Comparison of ENCODE assay signal across 8 cellular contexts in genomic region chr7:55572378-55573233, GRCh38. TPM values are rescaled to one million over a fixed set of nuclear protein-coding genes. Genes with fewer than 3 reads are reported as not detected.
A peak's percentile ranks its signal among the peaks of the same experiment; 100 is the strongest.
DNase-seq lines count a peak whose midpoint lies in the region; ATAC-seq lines count a peak whose summit lies in the region.

A gene with protein sequence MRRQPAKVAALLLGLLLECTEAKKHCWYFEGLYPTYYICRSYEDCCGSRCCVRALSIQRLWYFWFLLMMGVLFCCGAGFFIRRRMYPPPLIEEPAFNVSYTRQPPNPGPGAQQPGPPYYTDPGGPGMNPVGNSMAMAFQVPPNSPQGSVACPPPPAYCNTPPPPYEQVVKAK (minus strand): TSS chr7:55572502. CDS start chr7:55572324, 178 bp downstream.

- peak; percentile 62 to 63 for ATAC-seq in CD4-positive, CD25-positive, alpha-beta regulatory T cell (ENCODE audit: low read depth in 2 of 2)
- ATAC-seq in GM19395 (IDR thresholded peaks at IDR 0.05; ENCODE audit: unreplicated experiment) = peak; percentile 38
- ATAC-seq in HG03469 (IDR thresholded peaks at IDR 0.05; ENCODE audit: unreplicated experiment) = peak; percentile 26
- peak; percentile 82 for ATAC-seq in stimulated activated memory B cell treated with anti-CD40 and anti-IgM and Interleukin-4, amounts not matched to agents 10 μg/mL and 1 μg/mL and 100 μg/mL, for 72 hours

- peak within 1 kb of the TSS; percentile 79 for H3K27ac ChIP-seq in CD4-positive, CD25-positive, alpha-beta regulatory T cell (ENCODE audit: insufficient read depth, low read length, poor library complexity, severe bottlenecking)
- H3K27ac ChIP-seq in epithelial cell of prostate = peak within 1 kb of the TSS; percentile 90

- H3K36me3 ChIP-seq in CD4-positive, CD25-positive, alpha-beta regulatory T cell (ENCODE audit: control insufficient read depth, insufficient read depth, low read length) = no peaks in the 10 kb centered on the region

- H3K9me3 Mint-ChIP-seq in CD4-positive, CD25-positive, alpha-beta regulatory T cell = peaks cover 0 to 3% (median 0%) of the 10 kb centered on the region in 7 donors
- H3K9me3 Mint-ChIP-seq in stimulated activated memory B cell treated with anti-CD40 and anti-IgM and Interleukin-4, amounts not matched to agents 10 μg/mL and 1 μg/mL and 100 μg/mL, for 72 hours = no peaks in the 10 kb centered on the region

- H3K4me1 Mint-ChIP-seq in CD4-positive, CD25-positive, alpha-beta regulatory T cell = peaks cover 9 to 64% (median 48%) of the 10 kb centered on the region in 4 donors
- H3K4me1 Mint-ChIP-seq in stimulated activated memory B cell treated with anti-CD40 and anti-IgM and Interleukin-4, amounts not matched to agents 10 μg/mL and 1 μg/mL and 100 μg/mL, for 72 hours = peaks cover 51% of the 10 kb centered on the region

- peak within 1 kb of the TSS; percentile 92 to 97 (median 94) for H3K4me3 Mint-ChIP-seq in CD4-positive, CD25-positive, alpha-beta regulatory T cell
- H3K4me3 Mint-ChIP-seq in stimulated activated memory B cell treated with anti-CD40 and anti-IgM and Interleukin-4, amounts not matched to agents 10 μg/mL and 1 μg/mL and 100 μg/mL, for 72 hours = peak within 1 kb of the TSS; percentile 96

- H3K9me3 ChIP-seq in CD4-positive, CD25-positive, alpha-beta regulatory T cell (ENCODE audit: control insufficient read depth in 2 of 2, low read length in 2 of 2) = no peaks in the 10 kb centered on the region

- H3K27ac Mint-ChIP-seq in CD4-positive, CD25-positive, alpha-beta regulatory T cell = peak within 1 kb of the TSS; percentile 88 to 99 (median 94)
- H3K27ac Mint-ChIP-seq in stimulated activated memory B cell treated with anti-CD40 and anti-IgM and Interleukin-4, amounts not matched to agents 10 μg/mL and 1 μg/mL and 100 μg/mL, for 72 hours = peak within 1 kb of the TSS; percentile 92

- no peaks in the 10 kb centered on the region for H3K27me3 Mint-ChIP-seq in CD4-positive, CD25-positive, alpha-beta regulatory T cell
- no peaks in the 10 kb centered on the region for H3K27me3 Mint-ChIP-seq in stimulated activated memory B cell treated with anti-CD40 and anti-IgM and Interleukin-4, amounts not matched to agents 10 μg/mL and 1 μg/mL and 100 μg/mL, for 72 hours

- peak within 1 kb of the TSS; percentile 99 for H3K4me3 ChIP-seq in CD4-positive, CD25-positive, alpha-beta regulatory T cell (ENCODE audit: low read depth, low read length)

- peaks cover 60% of the 10 kb centered on the region for H3K4me1 ChIP-seq in CD4-positive, CD25-positive, alpha-beta regulatory T cell (ENCODE audit: control insufficient read depth, insufficient read depth, low read length, poor library complexity, severe bottlenecking)

- DNase-seq in CD4-positive, CD25-positive, alpha-beta regulatory T cell = peak; percentile 49 to 81 (median 67)
- DNase-seq in NOMO-1 treated with dmso at 0.1 percent for 144 hours (lab: John Stamatoyannopoulos, UW; ENCODE audit: unreplicated experiment) (peak; percentile 36), epithelial cell of prostate (ENCODE audit: low read depth, low spot score) (no peak), midbrain (lab: John Stamatoyannopoulos, UW) (peak; percentile 83)
- DNase-seq in activated T-cell treated with anti-CD3 and anti-CD28 coated beads, Interleukin-2, amount 50 U/mL, for 1 hour = peak; percentile 75

- no peaks in the 10 kb centered on the region for H3K36me3 Mint-ChIP-seq in CD4-positive, CD25-positive, alpha-beta regulatory T cell
- peaks cover 17% of the 10 kb centered on the region for H3K36me3 Mint-ChIP-seq in stimulated activated memory B cell treated with anti-CD40 and anti-IgM and Interleukin-4, amounts not matched to agents 10 μg/mL and 1 μg/mL and 100 μg/mL, for 72 hours

- no peaks in the 10 kb centered on the region for H3K27me3 ChIP-seq in CD4-positive, CD25-positive, alpha-beta regulatory T cell (ENCODE audit: control insufficient read depth, insufficient read depth, low read length)

RNA-seq across cellular contexts. Expression of the gene that starts here (rescaled TPM):
- total RNA-seq in CD4-positive, CD25-positive, alpha-beta regulatory T cell = 128 TPM
- polyA plus RNA-seq in CD4-positive, CD25-positive, alpha-beta regulatory T cell = 10 to 100 TPM; 40.3 to 68.4 (median 56.1) TPM

Comparison
In these comparisons a context has a peak if more than half of its experiments do, and no peak if none do; other contexts are left out.
1. ATAC-seq: peak in every context shown above with its lines; median percentile 82 in stimulated activated memory B cell treated with anti-CD40 and anti-IgM and Interleukin-4, amounts not matched to agents 10 μg/mL and 1 μg/mL and 100 μg/mL, for 72 hours; 62 in CD4-positive, CD25-positive, alpha-beta regulatory T cell; 38 in GM19395; 26 in HG03469.